Comparison of ENCODE assay signal across 9 cellular contexts in the genomic region with DNA sequence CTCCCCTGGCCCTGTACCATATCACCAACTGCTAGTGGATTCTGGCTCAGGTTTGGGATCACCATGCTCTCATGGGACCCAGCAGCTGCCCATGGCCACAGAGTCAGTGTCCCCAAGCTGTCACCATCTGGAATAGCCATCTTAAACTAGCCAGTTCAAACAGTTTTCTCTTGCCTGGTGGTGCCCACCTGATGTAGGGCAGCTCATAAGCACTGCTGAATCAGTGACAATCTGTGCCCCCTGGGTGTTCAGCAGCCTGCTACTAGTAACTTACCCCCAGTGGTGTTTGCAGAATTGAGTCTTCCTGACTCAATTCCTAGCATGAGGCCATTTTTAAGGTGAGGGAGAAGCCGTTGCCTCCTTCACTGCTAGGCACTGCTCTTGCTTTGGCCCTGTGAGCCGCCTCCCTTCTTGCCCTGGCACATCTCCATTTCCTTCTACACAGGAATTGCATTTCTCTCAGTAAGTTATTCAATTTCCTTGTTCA. TPM values are rescaled to one million over a fixed set of nuclear protein-coding genes. Genes with fewer than 3 reads are reported as not detected.
A peak's percentile ranks its signal among the peaks of the same experiment; 100 is the strongest.
DNase-seq lines count a peak whose midpoint lies in the region; ATAC-seq and TF ChIP-seq lines count a peak whose summit lies in the region.
"Had no signal": no experiment of that assay in that cellular context is flagged by ENCODE, and none has a peak within 500 bp of the region (broad histone marks: within the 10 kb centered on the region; RNA-seq: fewer than 3 reads in every experiment).

No MANE protein-coding gene starts in this region.

- no peak overlapping the region for H3K56ac ChIP-seq in IMR-90 (ENCODE audit: extremely low read depth, insufficient read depth, low read length)

- H2AK9ac ChIP-seq in IMR-90 (replicated peaks; ENCODE audit: low read depth, low read length, poor library complexity) = no peak overlapping the region

- peaks cover 38% of the 10 kb centered on the region for H3K36me3 ChIP-seq in IMR-90 (ENCODE audit: control insufficient read depth, insufficient read depth, low read length)

- H3K27me3 Mint-ChIP-seq in activated naive CD8-positive, alpha-beta T cell treated with anti-CD3 and anti-CD28 coated beads for 36 hours = no peaks in the 10 kb centered on the region
- H3K27me3 Mint-ChIP-seq in natural killer cell (ENCODE audit: low read depth in 2 of 2) = peaks cover 0 to 7% of the 10 kb centered on the region in 2 donors

- TF ChIP-seq POLR2A in IMR-90 (IDR thresholded peaks at IDR 0.05; ENCODE audit: low read depth, low read length) = no peak; the same call in 1 of the 2 replicates

- intact Hi-C loops in IMR-90 (cut with micrococcal nuclease) = no loop called here
- intact Hi-C loops in natural killer cell (cut with micrococcal nuclease) = no loop called here

- H3K79me1 ChIP-seq in IMR-90 (ENCODE audit: low read depth in 1 of 2, low read length in 2 of 2) = peaks cover 11 to 17% of the 10 kb centered on the region in 2 experiments

- no peak overlapping the region for H4K5ac ChIP-seq in IMR-90 (ENCODE audit: low read depth, low read length)

- no peaks in the 10 kb centered on the region for H3K27me3 ChIP-seq in IMR-90 (ENCODE audit: control insufficient read depth, insufficient read depth, low read length)
- H3K27me3 ChIP-seq: SJCRH30 had no signal

- H3K4me1 ChIP-seq in IMR-90 (ENCODE audit: control insufficient read depth, insufficient read depth, low read length) = no peaks in the 10 kb centered on the region
- H3K4me1 ChIP-seq: SJCRH30 had no signal

- 100% methylated on average over 1 of the region's 2 CpGs; no CpG with 5 or more reads in 1 of the 2 experiments for WGBS in IMR-90 (ENCODE audit: extremely low coverage in 2 of 2, insufficient read length in 1 of 2), 2 experiments

- no peaks in the 10 kb centered on the region; the same call in 1 of the 2 replicates for H3K9me1 ChIP-seq in IMR-90 (ENCODE audit: insufficient read depth, low read length)

- peaks cover 45% of the 10 kb centered on the region for H3K36me3 Mint-ChIP-seq in activated naive CD8-positive, alpha-beta T cell treated with anti-CD3 and anti-CD28 coated beads for 36 hours
- peaks cover 19% of the 10 kb centered on the region for H3K36me3 Mint-ChIP-seq in natural killer cell

- no peak overlapping the region for H3K23ac ChIP-seq in IMR-90 (ENCODE audit: low read depth, low read length)

- H3K9me3 Mint-ChIP-seq in activated naive CD8-positive, alpha-beta T cell treated with anti-CD3 and anti-CD28 coated beads for 36 hours = no peaks in the 10 kb centered on the region
- no peaks in the 10 kb centered on the region for H3K9me3 Mint-ChIP-seq in natural killer cell

- ATAC-seq in IMR-90 (ENCODE audit: low read depth) = peak; percentile 4; the same call in 1 of the 2 replicates
- ATAC-seq in natural killer cell = no peak
- ATAC-seq in HG03135 (IDR thresholded peaks at IDR 0.05; ENCODE audit: unreplicated experiment) = no peak

- H3K18ac ChIP-seq in IMR-90 (ENCODE audit: low read depth, low read length) = no peak overlapping the region

- H3K14ac ChIP-seq in IMR-90 (replicated peaks; ENCODE audit: low read depth, low read length) = no peak overlapping the region

- H2AK5ac ChIP-seq in IMR-90 (ENCODE audit: low read depth, low read length) = no peak overlapping the region

- POLR2A ChIA-PET in IMR-90 (lab: Charles Lee; ENCODE audit: unreplicated experiment) = no interaction called here

- no peak overlapping the region for H4K91ac ChIP-seq in IMR-90 (ENCODE audit: insufficient read depth, low read depth, low read length)

- H3K9ac ChIP-seq in IMR-90 (ENCODE audit: low read depth, low read length) = no peak overlapping the region

- H3K4me2 ChIP-seq in IMR-90 (ENCODE audit: low read depth, low read length) = no peak overlapping the region

- H2BK20ac ChIP-seq in IMR-90 (ENCODE audit: low read depth, low read length) = no peak overlapping the region

- DNase-seq in DMS53 (lab: John Stamatoyannopoulos, UW) (peak; percentile 23), DMS53 treated with DMSO at 0.1 percent for 48 hours (lab: John Stamatoyannopoulos, UW; ENCODE audit: unreplicated experiment) (no peak), IMR-90 (no peak), natural killer cell (no peak), NCI-H446 treated with DMSO at 0.1 percent for 48 hours (lab: John Stamatoyannopoulos, UW) (no peak), NCI-H1105 treated with DMSO at 0.1 percent for 48 hours (lab: John Stamatoyannopoulos, UW) (no peak)
- no peak for DNase-seq in activated naive CD8-positive, alpha-beta T cell treated with anti-CD3 and anti-CD28 coated beads for 36 hours

- no peak overlapping the region for H3K27ac ChIP-seq in IMR-90 (ENCODE audit: insufficient read depth, low read length)
- H3K27ac ChIP-seq: SJCRH30 had no signal

- TF ChIP-seq RAD21 in IMR-90 (IDR thresholded peaks at IDR 0.05; ENCODE audit: low read length) = no peak

- peak overlapping the region; percentile 54 for H3K27ac Mint-ChIP-seq in activated naive CD8-positive, alpha-beta T cell treated with anti-CD3 and anti-CD28 coated beads for 36 hours
- H3K27ac Mint-ChIP-seq in natural killer cell = peak overlapping the region; percentile 15 to 70

- H2AFZ ChIP-seq in IMR-90 (replicated peaks; ENCODE audit: low read length, poor library complexity) = no peak overlapping the region

- H4K8ac ChIP-seq in IMR-90 (ENCODE audit: low read depth in 2 of 2, low read length in 2 of 2) = no peak overlapping the region

- CTCF ChIA-PET in IMR-90 (lab: Yijun Ruan, JAX) = no interaction called here

- no peak overlapping the region for H3K4me3 Mint-ChIP-seq in activated naive CD8-positive, alpha-beta T cell treated with anti-CD3 and anti-CD28 coated beads for 36 hours
- no peak overlapping the region for H3K4me3 Mint-ChIP-seq in natural killer cell

- no peak overlapping the region for H2BK120ac ChIP-seq in IMR-90 (ENCODE audit: low read depth, low read length)

- no peak overlapping the region for H2BK15ac ChIP-seq in IMR-90 (ENCODE audit: low read depth, low read length)

- H3K4ac ChIP-seq in IMR-90 (ENCODE audit: low read depth, low read length) = no peak overlapping the region

- peaks cover 37% of the 10 kb centered on the region for H4K20me1 ChIP-seq in IMR-90 (ENCODE audit: insufficient read depth, low read length)

- no TSS peak for BruUV-seq in IMR-90 (replicated peaks; lab: Mats Ljungman, UMichigan)

- H3K4me3 ChIP-seq in IMR-90 (ENCODE audit: insufficient read depth, low read depth, low read length) = no peak overlapping the region
- H3K4me3 ChIP-seq: SJCRH30 had no signal

- H3K4me1 Mint-ChIP-seq in activated naive CD8-positive, alpha-beta T cell treated with anti-CD3 and anti-CD28 coated beads for 36 hours = peaks cover 27% of the 10 kb centered on the region
- peaks cover 18 to 21% of the 10 kb centered on the region in 2 donors for H3K4me1 Mint-ChIP-seq in natural killer cell

- in situ Hi-C loops in IMR-90 (cut with MboI; ENCODE audit: low sequenced_read_pairs) = no loop called here

- dilution Hi-C loops in IMR-90 (cut with HindIII; ENCODE audit: low sequenced_read_pairs, unreplicated experiment) = no loop called here

- TF ChIP-seq CTCF in IMR-90 (conservative IDR thresholded peaks at IDR 0.05; ENCODE audit: low read depth, low read length) (no peak), natural killer cell (IDR thresholded peaks at IDR 0.05) (no peak)

- no peak overlapping the region for H2BK5ac ChIP-seq in IMR-90 (ENCODE audit: low read depth, low read length, poor library complexity, severe bottlenecking)

- H3K9me3 ChIP-seq in IMR-90 (ENCODE audit: control insufficient read depth, insufficient read depth, low read length) = no peaks in the 10 kb centered on the region
- H3K9me3 ChIP-seq: SJCRH30 had no signal

TF ChIP-seq in IMR-90, 13 proteins besides CTCF, POLR2A, EP300 and RAD21:
- TF ChIP-seq MAFK (IDR thresholded peaks at IDR 0.05; ENCODE audit: low read depth, low read length) (no peak), MAZ (IDR thresholded peaks at IDR 0.05; ENCODE audit: borderline replicate concordance, low read depth, low read length) (no peak), CEBPB (IDR thresholded peaks at IDR 0.05; ENCODE audit: low read depth, low read length) (no peak), NFE2L2 (IDR thresholded peaks at IDR 0.05; ENCODE audit: low read depth, low read length) (no peak), BHLHE40 (IDR thresholded peaks at IDR 0.05; ENCODE audit: low read depth, low read length) (no peak), CHD1 (IDR thresholded peaks at IDR 0.05; ENCODE audit: low read depth, low read length) (no peak)
- TF ChIP-seq, protein P1, sequence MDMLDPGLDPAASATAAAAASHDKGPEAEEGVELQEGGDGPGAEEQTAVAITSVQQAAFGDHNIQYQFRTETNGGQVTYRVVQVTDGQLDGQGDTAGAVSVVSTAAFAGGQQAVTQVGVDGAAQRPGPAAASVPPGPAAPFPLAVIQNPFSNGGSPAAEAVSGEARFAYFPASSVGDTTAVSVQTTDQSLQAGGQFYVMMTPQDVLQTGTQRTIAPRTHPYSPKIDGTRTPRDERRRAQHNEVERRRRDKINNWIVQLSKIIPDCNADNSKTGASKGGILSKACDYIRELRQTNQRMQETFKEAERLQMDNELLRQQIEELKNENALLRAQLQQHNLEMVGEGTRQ (IDR thresholded peaks at IDR 0.05; ENCODE audit: low read depth, low read length) = no peak

RNA-seq across cellular contexts. Expression of a gene that starts 7.9 kb away (rescaled TPM):
- total RNA-seq in IMR-90 (2012; rRNA removed) = 1,415 and 1,531 TPM in 2 replicates
- polyA plus RNA-seq in IMR-90 (2012; rRNA removed) = 2,710 and 2,851 TPM in 2 replicates
- 2,400 and 3,145 TPM in 2 replicates for polyA plus RNA-seq in IMR-90 (2012; cell fraction: cytosol; rRNA removed)
- polyA plus RNA-seq in IMR-90 (2012; cell fraction: nucleus; rRNA removed; ENCODE audit: low replicate concordance) = 832 and 1,064 TPM in 2 replicates
- total RNA-seq in activated naive CD8-positive, alpha-beta T cell treated with anti-CD3 and anti-CD28 coated beads for 36 hours = 1,000 to 10,000 TPM; 2,531 to 2,622 TPM
- total RNA-seq in natural killer cell = 100 to 1,000 TPM; 737 to 921 (median 821) TPM

RNA-seq across cellular contexts. Expression of a gene that starts 31.3 kb away (rescaled TPM):
- total RNA-seq in IMR-90 (2012; rRNA removed) (16.1 and 17.4 TPM in 2 replicates), natural killer cell (10 to 100 TPM; 40.0 to 44.7 (median 41.7) TPM)
- polyA plus RNA-seq in IMR-90 (2012; rRNA removed) = 22.5 and 22.6 TPM in 2 replicates
- polyA plus RNA-seq in IMR-90 (2012; cell fraction: cytosol; rRNA removed) = 14.0 and 19.3 TPM in 2 replicates
- polyA plus RNA-seq in IMR-90 (2012; cell fraction: nucleus; rRNA removed; ENCODE audit: low replicate concordance) = 31.8 and 32.5 TPM in 2 replicates
- 10 to 100 TPM; 43.2 to 44.1 TPM for total RNA-seq in activated naive CD8-positive, alpha-beta T cell treated with anti-CD3 and anti-CD28 coated beads for 36 hours

RNA-seq across cellular contexts. Expression of a gene that starts 53.0 kb away (rescaled TPM):
- total RNA-seq in IMR-90 (2012; rRNA removed) (not detected in 2 replicates), natural killer cell (not detected)
- not detected in 2 replicates for polyA plus RNA-seq in IMR-90 (2012; rRNA removed)
- polyA plus RNA-seq in IMR-90 (2012; cell fraction: cytosol; rRNA removed) = not detected in 2 replicates
- polyA plus RNA-seq in IMR-90 (2012; cell fraction: nucleus; rRNA removed; ENCODE audit: low replicate concordance) = not detected in 2 replicates
- total RNA-seq in activated naive CD8-positive, alpha-beta T cell treated with anti-CD3 and anti-CD28 coated beads for 36 hours = not detected
